23 cellular contexts compared by ENCODE assay signal in the genomic region with DNA sequence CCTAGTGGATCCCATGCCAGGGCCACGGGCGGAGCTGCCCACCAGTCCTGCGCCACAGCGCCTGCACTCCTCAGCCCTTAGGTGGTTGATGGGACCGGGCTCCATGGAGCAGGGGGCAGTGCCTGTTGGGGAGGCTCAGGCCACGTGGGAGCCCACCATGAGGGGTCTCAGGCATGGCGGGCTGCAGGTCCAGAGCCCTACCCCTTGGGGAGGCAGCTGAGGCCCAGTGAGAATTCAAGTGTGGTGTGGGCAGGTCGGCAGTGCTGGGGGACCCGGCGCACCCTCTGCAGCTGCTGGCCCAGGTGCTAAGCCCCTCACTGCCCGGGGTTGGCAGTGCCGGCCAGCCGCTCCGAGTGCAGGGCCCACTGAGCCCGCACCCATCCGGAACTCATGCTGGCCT.
"Had no signal": no experiment of that assay in that cellular context is flagged by ENCODE, and none has a peak within 500 bp of the region (broad histone marks: within the 10 kb centered on the region; RNA-seq: fewer than 3 reads in every experiment).

No MANE protein-coding gene starts in this region.

- H3K9me3 ChIP-seq: colonic mucosa had no signal

- DNase-seq: colonic mucosa; cortex of kidney; dermis blood vessel endothelial cell; dorsolateral prefrontal cortex; effector CD4-positive, alpha-beta T cell; effector CD8-positive, alpha-beta T cell; effector memory CD4-positive, alpha-beta T cell; effector memory CD8-positive, alpha-beta T cell; endodermal cell; erythroblast; esophagus squamous epithelium; foreskin fibroblast; foreskin keratinocyte; foreskin melanocyte; gastrocnemius medialis; glutamatergic neuron; heart left ventricle; heart right ventricle had no signal

- H3K27me3 ChIP-seq: colonic mucosa, dorsolateral prefrontal cortex, esophagus muscularis mucosa, esophagus squamous epithelium, foreskin keratinocyte, gastrocnemius medialis, gastroesophageal sphincter, heart left ventricle, heart right ventricle had no signal

- H3K27ac ChIP-seq: colonic mucosa, coronary artery, dorsolateral prefrontal cortex, epithelial cell of prostate, esophagus muscularis mucosa, esophagus squamous epithelium, foreskin keratinocyte, gastrocnemius medialis, gastroesophageal sphincter, heart left ventricle, heart right ventricle had no signal

- ATAC-seq: effector memory CD8-positive, alpha-beta T cell; esophagus mucosa; foreskin keratinocyte; gastrocnemius medialis; gastroesophageal sphincter; heart left ventricle; heart right ventricle had no signal

- H3K4me1 ChIP-seq: colonic mucosa, esophagus muscularis mucosa, esophagus squamous epithelium, foreskin keratinocyte, gastrocnemius medialis, gastroesophageal sphincter, heart left ventricle, heart right ventricle had no signal

- H3K36me3 ChIP-seq: colonic mucosa, esophagus muscularis mucosa, esophagus squamous epithelium, gastrocnemius medialis, gastroesophageal sphincter, heart left ventricle, heart right ventricle had no signal

- H3K4me3 ChIP-seq: colonic mucosa, coronary artery, dorsolateral prefrontal cortex, esophagus muscularis mucosa, esophagus squamous epithelium, gastrocnemius medialis, gastroesophageal sphincter, heart left ventricle, heart right ventricle had no signal
